ENCODE assay signal across 8 cellular contexts in the genomic region with DNA sequence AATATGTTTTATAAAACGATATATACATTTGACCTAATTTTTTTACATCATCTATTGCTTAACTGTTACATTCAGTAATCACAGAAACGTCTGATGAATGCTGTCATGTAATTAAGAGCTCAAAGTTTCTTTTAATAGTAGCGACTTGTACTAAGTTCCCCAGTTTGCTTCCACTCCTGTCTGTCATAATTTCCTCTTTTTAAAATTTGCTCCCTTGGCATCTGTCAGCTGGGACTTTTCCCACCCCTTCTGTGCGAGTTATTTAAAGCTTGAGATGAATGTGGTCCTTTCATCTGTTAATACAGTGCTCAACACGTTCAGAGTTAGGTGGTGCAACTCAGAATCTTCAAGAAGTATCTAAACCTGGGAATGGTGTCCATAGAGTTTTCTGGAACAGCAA. TPM values are rescaled to one million over a fixed set of nuclear protein-coding genes. Genes with fewer than 3 reads are reported as not detected.
DNase-seq lines count a peak whose midpoint lies in the region; TF ChIP-seq lines count a peak whose summit lies in the region.

No MANE protein-coding gene starts in this region.

- peak overlapping the region; percentile 60 for H3K4me2 ChIP-seq in fibroblast of lung (ENCODE audit: extremely low read depth, insufficient read depth, low read length)

- H3K9me3 ChIP-seq in SJCRH30 (replicated peaks) (no peaks in the 10 kb centered on the region), fibroblast of lung (ENCODE audit: control insufficient read depth, insufficient read depth, low read depth, low read length) (no peaks in the 10 kb centered on the region)

- intact Hi-C loops in posterior vena cava (cut with DNase I), result no loop called here

- H3K27ac ChIP-seq in SJCRH30 (peak overlapping the region; percentile 72; the same call in 1 of the 2 replicates), fibroblast of lung (ENCODE audit: insufficient read depth, low read length) (peak overlapping the region; percentile 89), rectal smooth muscle tissue (ENCODE audit: low read depth, low read length) (peak overlapping the region; percentile 86)

- TF ChIP-seq CTCF in fibroblast of lung (conservative IDR thresholded peaks at IDR 0.05 in 1 of 2, IDR thresholded peaks at IDR 0.05 in 1 of 2; ENCODE audit: low read depth in 1 of 2, low read length in 2 of 2), result no peak

- H4K20me1 ChIP-seq in fibroblast of lung (ENCODE audit: control insufficient read depth, extremely low read depth, insufficient read depth, low read length), result no peaks in the 10 kb centered on the region

- DNase-seq in SIG-M5 treated with dmso at 0.1 percent for 504 hours (lab: John Stamatoyannopoulos, UW; ENCODE audit: unreplicated experiment), result peak; percentile 69
- no peak for DNase-seq in SIG-M5 (lab: John Stamatoyannopoulos, UW)
- peak in 1 of 2 experiments; percentile 29 for DNase-seq in SJCRH30
- peak in 1 of 2 donors; percentile 13 for DNase-seq in fibroblast of lung (ENCODE audit: low read depth in 2 of 2)
- no peak for DNase-seq in posterior vena cava (ENCODE audit: low spot score)
- no peak for DNase-seq in NCI-H446 (lab: John Stamatoyannopoulos, UW)
- DNase-seq in ACHN, result no peak

- H3K4me1 ChIP-seq in SJCRH30 (peaks cover 14% of the 10 kb centered on the region), fibroblast of lung (ENCODE audit: control insufficient read depth, extremely low read depth, insufficient read depth, low read length) (peaks cover 8% of the 10 kb centered on the region), rectal smooth muscle tissue (ENCODE audit: control insufficient read depth, insufficient read depth, low read length) (peaks cover 6% of the 10 kb centered on the region)

- no peaks in the 10 kb centered on the region for H3K27me3 ChIP-seq in SJCRH30
- H3K27me3 ChIP-seq in fibroblast of lung (ENCODE audit: control insufficient read depth, insufficient read depth, low read length), result no peaks in the 10 kb centered on the region
- H3K27me3 ChIP-seq in rectal smooth muscle tissue (ENCODE audit: control insufficient read depth, insufficient read depth, low read length), result no peaks in the 10 kb centered on the region

- in situ Hi-C loops in ACHN (cut with HindIII; ENCODE audit: low pct_ligation_motif_present, low pct_unique_long_range_greater_than_20kb, low sequenced_read_pairs), result no loop called here

- no peak overlapping the region for H2AFZ ChIP-seq in fibroblast of lung (ENCODE audit: low read length)

- H3K9ac ChIP-seq in fibroblast of lung (ENCODE audit: insufficient read depth, low read length), result peak overlapping the region; percentile 82
- no peak overlapping the region for H3K9ac ChIP-seq in rectal smooth muscle tissue (ENCODE audit: low read length)

- peaks cover 65% of the 10 kb centered on the region for H3K79me2 ChIP-seq in fibroblast of lung (ENCODE audit: control insufficient read depth, insufficient read depth, low read length)

- H3K36me3 ChIP-seq in SJCRH30 (no peaks in the 10 kb centered on the region), fibroblast of lung (ENCODE audit: control insufficient read depth, insufficient read depth, low read length) (no peaks in the 10 kb centered on the region), rectal smooth muscle tissue (ENCODE audit: control insufficient read depth, insufficient read depth, low read length) (no peaks in the 10 kb centered on the region)

- peak overlapping the region; percentile 84 for H3K4me3 ChIP-seq in SJCRH30
- peak overlapping the region; percentile 80 to 97 (median 91) for H3K4me3 ChIP-seq in fibroblast of lung (replicated peaks in 1 of 4; ENCODE audit: control extremely low read depth in 1 of 4, insufficient read depth in 1 of 4, low read depth in 3 of 4, low read length in 4 of 4)
- H3K4me3 ChIP-seq in rectal smooth muscle tissue (ENCODE audit: low read length), result peak overlapping the region; percentile 80

RNA-seq across cellular contexts. Expression of a gene that starts 1.2 kb away (rescaled TPM):
- 59.3 and 73.0 TPM in 2 replicates for total RNA-seq in SJCRH30 (2014; rRNA removed; shearing (Covaris generic))
- total RNA-seq in fibroblast of lung (68.6 and 103 TPM in 2 replicates), posterior vena cava (10 to 100 TPM; 36.1 to 40.3 TPM)
- polyA plus RNA-seq in fibroblast of lung, result 65.0 and 68.3 TPM in 2 replicates
- polyA plus RNA-seq in fibroblast of lung (2012), result 53.6 and 61.3 TPM in 2 replicates
- polyA minus RNA-seq in fibroblast of lung (ENCODE audit: low replicate concordance), result 11.5 and 16.3 TPM in 2 replicates
